In the genomic region with DNA sequence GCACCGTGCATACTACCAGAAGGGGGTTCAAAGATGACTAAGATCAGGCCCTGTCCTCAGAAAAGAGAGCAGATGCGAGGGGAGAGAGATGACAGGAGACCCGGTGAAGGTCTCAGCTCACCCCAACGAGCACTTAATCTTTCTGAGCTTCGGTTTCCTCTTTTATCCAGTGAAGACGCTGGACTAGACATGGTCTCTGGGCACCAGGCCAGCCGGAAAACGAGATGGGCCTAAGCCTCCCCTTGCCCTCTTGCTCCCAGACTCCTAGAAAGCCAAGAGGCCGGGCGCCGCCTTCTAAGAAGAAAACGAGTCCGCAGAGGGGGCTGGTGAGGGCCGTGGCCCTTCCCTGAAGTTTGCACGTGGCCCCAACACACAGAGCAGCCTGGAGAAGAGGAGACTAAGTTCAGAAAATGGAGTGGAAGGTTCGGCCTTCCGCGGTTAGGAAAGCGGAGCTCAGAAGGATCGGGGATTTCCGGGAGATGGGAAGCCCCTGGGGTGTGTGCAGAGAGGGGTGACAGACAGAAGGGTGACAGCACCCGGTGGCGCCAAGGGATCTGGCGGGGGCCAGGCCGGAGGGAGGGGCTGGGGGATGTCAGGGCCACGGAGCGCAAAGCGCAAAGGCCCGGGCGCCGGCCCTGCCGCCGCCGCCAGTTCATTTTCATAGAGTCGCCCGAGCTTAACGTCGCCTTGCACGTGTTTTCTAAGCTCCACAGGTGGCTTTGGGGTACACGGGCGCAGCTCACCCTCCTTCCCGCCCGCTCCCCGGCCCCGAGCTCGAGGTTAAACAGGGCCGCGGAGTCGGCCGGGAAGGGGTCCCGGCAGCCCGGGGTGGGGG, we compare ENCODE assay signal across 2 cellular contexts.
TF ChIP-seq lines count a peak whose summit lies in the region.

No MANE protein-coding gene starts in this region.

TF ChIP-seq in SK-N-SH treated with all-trans-retinoic acid at 6 μM for 48 hours, 23 proteins besides CTCF, POLR2A, EP300 and RAD21 (continued from another document):
- TF ChIP-seq POU6F1 (CRISPR knock-in tag; IDR thresholded peaks at IDR 0.05; ENCODE audit: borderline replicate concordance, low read depth): no peak
- no peak for TF ChIP-seq ZFP30 (CRISPR knock-in tag; IDR thresholded peaks at IDR 0.05)
- no peak for TF ChIP-seq RARB (CRISPR knock-in tag; IDR thresholded peaks at IDR 0.05)
- TF ChIP-seq ISL1 (CRISPR knock-in tag; IDR thresholded peaks at IDR 0.05): no peak
- no peak for TF ChIP-seq BACH2 (CRISPR knock-in tag; IDR thresholded peaks at IDR 0.05; ENCODE audit: borderline replicate concordance)

TF ChIP-seq in SK-N-SH, 30 proteins besides CTCF, POLR2A, EP300 and RAD21 (continued from another document):
- TF ChIP-seq IRF3 (IDR thresholded peaks at IDR 0.05; ENCODE audit: low read depth, low read length) (no peak), TEAD4 (IDR thresholded peaks at IDR 0.05; ENCODE audit: borderline replicate concordance, insufficient read depth) (no peak)
